Comparison of ENCODE assay signal across 11 cellular contexts in the genomic region with DNA sequence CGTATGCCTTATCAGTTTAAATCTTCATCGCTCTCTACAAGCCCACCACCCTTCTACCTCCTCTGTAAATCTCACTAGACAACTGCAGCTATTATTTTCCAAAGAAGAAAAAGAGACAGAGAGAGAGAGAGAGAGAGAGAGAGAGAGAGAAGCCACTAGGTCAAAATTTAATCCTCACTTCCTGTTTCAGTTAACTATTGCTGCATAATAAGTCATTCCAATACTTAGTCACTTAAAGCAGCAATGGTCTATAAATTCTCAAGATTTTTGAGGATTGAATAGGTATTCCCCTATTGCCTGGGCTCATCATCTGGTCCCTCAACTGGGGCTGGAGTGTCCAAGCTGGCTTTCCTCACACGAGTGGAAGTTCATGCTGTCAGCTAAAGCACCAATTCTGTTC.
DNase-seq lines count a peak whose midpoint lies in the region; ATAC-seq and TF ChIP-seq lines count a peak whose summit lies in the region.
"Had no signal": no experiment of that assay in that cellular context is flagged by ENCODE, and none has a peak within 500 bp of the region (broad histone marks: within the 10 kb centered on the region; RNA-seq: fewer than 3 reads in every experiment).

No MANE protein-coding gene starts in this region.

- no peaks in the 10 kb centered on the region for H3K36me3 ChIP-seq in urinary bladder (ENCODE audit: insufficient read depth)

- no peak overlapping the region for H2BK12ac ChIP-seq in H9 (ENCODE audit: insufficient read length, low read depth, low read length)

- H3K4me3 ChIP-seq in urinary bladder (ENCODE audit: low read depth, low read length): no peak overlapping the region

- H3K9me3 ChIP-seq in H9 (ENCODE audit: control insufficient read depth, low read depth, low read length): no peaks in the 10 kb centered on the region

- peak; percentile 96 for ATAC-seq in HG02981 (IDR thresholded peaks at IDR 0.05; ENCODE audit: unreplicated experiment)
- ATAC-seq in WTC11: no peak

- H3K27ac ChIP-seq in urinary bladder (ENCODE audit: low read depth) (peak overlapping the region; percentile 6), H9 (ENCODE audit: insufficient read length, low read depth, low read length) (no peak overlapping the region)
- H3K27ac ChIP-seq: 22Rv1 had no signal

- H3K27me3 Mint-ChIP-seq in WTC11 (ENCODE audit: low read depth) (no peaks in the 10 kb centered on the region), H9 (ENCODE audit: low read depth) (no peaks in the 10 kb centered on the region)

- POLR2A ChIA-PET in WTC11 (lab: Charles Lee): no interaction called here

- H3K23me2 ChIP-seq in H9 (ENCODE audit: insufficient read length, low read depth, low read length, poor library complexity, severe bottlenecking): no peaks in the 10 kb centered on the region

- no peak overlapping the region for H3K56ac ChIP-seq in H9 (ENCODE audit: insufficient read length, low read depth, low read length)

- H3T11ph ChIP-seq in H9 (ENCODE audit: low read length): no peak overlapping the region

- no peak overlapping the region for H3K9ac ChIP-seq in H9 (ENCODE audit: extremely low read depth, insufficient read length, low read length)

- no peak overlapping the region for H3K14ac ChIP-seq in H9 (ENCODE audit: insufficient read depth, low read length)

- no peaks in the 10 kb centered on the region for H3K4me1 Mint-ChIP-seq in WTC11
- peaks cover 0 to 2% of the 10 kb centered on the region in 2 experiments; a peak in 1 of 4 replicates for H3K4me1 Mint-ChIP-seq in H9

- H2AK5ac ChIP-seq in H9 (ENCODE audit: insufficient read length, low read length): no peak overlapping the region

- no peak overlapping the region for H3K4ac ChIP-seq in H9 (ENCODE audit: low read depth, low read length)

- 69% methylated on average over 3 of the region's 3 CpGs for WGBS in urinary bladder
- no CpG with 5 or more reads among the region's 3 CpGs for WGBS in H9 (ENCODE audit: extremely low coverage, insufficient read length, low lambda C conversion rate)

- DNase-seq in SIG-M5 treated with dmso at 0.1 percent for 504 hours (lab: John Stamatoyannopoulos, UW; ENCODE audit: unreplicated experiment) (peak; percentile 6), SIG-M5 (lab: John Stamatoyannopoulos, UW) (no peak), NOMO-1 treated with dmso at 0.1 percent for 144 hours (lab: John Stamatoyannopoulos, UW; ENCODE audit: unreplicated experiment) (peak; percentile 9), WTC11 (ENCODE audit: low spot score) (no peak), germinal center (ENCODE audit: low spot score) (no peak), H9 (no peak)
- DNase-seq: activated effector memory CD4-positive, alpha-beta T cell treated with Interleukin-2 at 50 U/mL for 16 hours; NCI-H1436 had no signal

- H4K91ac ChIP-seq in H9 (ENCODE audit: insufficient read length, low read depth, low read length): no peak overlapping the region

- no peak overlapping the region for H2BK15ac ChIP-seq in H9 (ENCODE audit: low read depth, low read length)

- no peaks in the 10 kb centered on the region for H4K20me1 ChIP-seq in H9 (ENCODE audit: control insufficient read depth, insufficient read depth, insufficient read length)

- H3K4me1 ChIP-seq in urinary bladder (ENCODE audit: insufficient read depth) (no peaks in the 10 kb centered on the region), H9 (ENCODE audit: insufficient read depth, low read length) (0 out of 2 replicates have a peak, but pooled peaks cover 2% of the 10 kb centered on the region)

- no peaks in the 10 kb centered on the region for H3K79me1 ChIP-seq in H9 (ENCODE audit: insufficient read depth, low read depth, low read length, poor library complexity, severe bottlenecking)

- H2BK20ac ChIP-seq in H9 (ENCODE audit: low read depth, low read length, poor library complexity, severe bottlenecking): no peak overlapping the region

- H2AFZ ChIP-seq in H9 (ENCODE audit: low read length): no peak overlapping the region

- H3K4me3 Mint-ChIP-seq in WTC11: no peak overlapping the region
- H3K4me3 Mint-ChIP-seq in H9: no peak overlapping the region

- H2BK120ac ChIP-seq in H9 (ENCODE audit: low read depth, low read length, poor library complexity, severe bottlenecking): no peak overlapping the region

- H3K23ac ChIP-seq in H9 (ENCODE audit: insufficient read length, low read depth, low read length): no peak overlapping the region

- no peak overlapping the region for H3K4me2 ChIP-seq in H9 (ENCODE audit: insufficient read depth, insufficient read length, low read length)

- CTCF ChIA-PET in WTC11 (lab: Charles Lee): interaction anchor here (1.4 kb wide), 1 partner anchor 59 kb away, joined by 5 read pairs; no protein-coding TSS in a partner anchor

- H3K27ac Mint-ChIP-seq in WTC11: no peak overlapping the region
- no peak overlapping the region for H3K27ac Mint-ChIP-seq in H9

- H4K8ac ChIP-seq in H9 (replicated peaks; ENCODE audit: insufficient read length, low read depth, low read length): no peak overlapping the region

- H3K36me3 Mint-ChIP-seq in WTC11: no peaks in the 10 kb centered on the region
- no peaks in the 10 kb centered on the region for H3K36me3 Mint-ChIP-seq in H9 (ENCODE audit: insufficient read depth in 1 of 3, low read depth in 3 of 3)

- no peak overlapping the region for H2BK5ac ChIP-seq in H9 (ENCODE audit: insufficient read length, low read length)

- H3K9me3 Mint-ChIP-seq in WTC11 (no peaks in the 10 kb centered on the region), H9 (no peaks in the 10 kb centered on the region)

- no peaks in the 10 kb centered on the region for H3K79me2 ChIP-seq in H9 (ENCODE audit: insufficient read depth, low read length)

- H4K5ac ChIP-seq in H9 (ENCODE audit: insufficient read length, low read depth, low read length): no peak overlapping the region

- H3K18ac ChIP-seq in H9 (ENCODE audit: insufficient read length, low read depth, low read length): no peak overlapping the region

- no peaks in the 10 kb centered on the region for H3K27me3 ChIP-seq in H9 (ENCODE audit: insufficient read depth, low read length)

- TF ChIP-seq CTCF in WTC11 (IDR thresholded peaks at IDR 0.05) (no peak), H9 (conservative IDR thresholded peaks at IDR 0.05) (no peak)

TF ChIP-seq in WTC11, 78 proteins besides CTCF, POLR2A, EP300 and RAD21 (continues in another document):
- no peak for TF ChIP-seq TP53 (CRISPR knock-in tag; IDR thresholded peaks at IDR 0.05)
- no peak for TF ChIP-seq PRRX2 (CRISPR knock-in tag; IDR thresholded peaks at IDR 0.05)
- no peak for TF ChIP-seq KAT7 (CRISPR knock-in tag; IDR thresholded peaks at IDR 0.05; ENCODE audit: borderline replicate concordance)
- TF ChIP-seq NFATC4 (CRISPR knock-in tag; IDR thresholded peaks at IDR 0.05): no peak
- TF ChIP-seq, protein P1, sequence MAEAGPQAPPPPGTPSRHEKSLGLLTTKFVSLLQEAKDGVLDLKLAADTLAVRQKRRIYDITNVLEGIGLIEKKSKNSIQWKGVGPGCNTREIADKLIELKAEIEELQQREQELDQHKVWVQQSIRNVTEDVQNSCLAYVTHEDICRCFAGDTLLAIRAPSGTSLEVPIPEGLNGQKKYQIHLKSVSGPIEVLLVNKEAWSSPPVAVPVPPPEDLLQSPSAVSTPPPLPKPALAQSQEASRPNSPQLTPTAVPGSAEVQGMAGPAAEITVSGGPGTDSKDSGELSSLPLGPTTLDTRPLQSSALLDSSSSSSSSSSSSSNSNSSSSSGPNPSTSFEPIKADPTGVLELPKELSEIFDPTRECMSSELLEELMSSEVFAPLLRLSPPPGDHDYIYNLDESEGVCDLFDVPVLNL (CRISPR knock-in tag; IDR thresholded peaks at IDR 0.05; ENCODE audit: borderline replicate concordance, low read depth): no peak
- TF ChIP-seq IRF2 (CRISPR knock-in tag; IDR thresholded peaks at IDR 0.05; ENCODE audit: borderline replicate concordance, low read depth): no peak
- TF ChIP-seq, protein P2, sequence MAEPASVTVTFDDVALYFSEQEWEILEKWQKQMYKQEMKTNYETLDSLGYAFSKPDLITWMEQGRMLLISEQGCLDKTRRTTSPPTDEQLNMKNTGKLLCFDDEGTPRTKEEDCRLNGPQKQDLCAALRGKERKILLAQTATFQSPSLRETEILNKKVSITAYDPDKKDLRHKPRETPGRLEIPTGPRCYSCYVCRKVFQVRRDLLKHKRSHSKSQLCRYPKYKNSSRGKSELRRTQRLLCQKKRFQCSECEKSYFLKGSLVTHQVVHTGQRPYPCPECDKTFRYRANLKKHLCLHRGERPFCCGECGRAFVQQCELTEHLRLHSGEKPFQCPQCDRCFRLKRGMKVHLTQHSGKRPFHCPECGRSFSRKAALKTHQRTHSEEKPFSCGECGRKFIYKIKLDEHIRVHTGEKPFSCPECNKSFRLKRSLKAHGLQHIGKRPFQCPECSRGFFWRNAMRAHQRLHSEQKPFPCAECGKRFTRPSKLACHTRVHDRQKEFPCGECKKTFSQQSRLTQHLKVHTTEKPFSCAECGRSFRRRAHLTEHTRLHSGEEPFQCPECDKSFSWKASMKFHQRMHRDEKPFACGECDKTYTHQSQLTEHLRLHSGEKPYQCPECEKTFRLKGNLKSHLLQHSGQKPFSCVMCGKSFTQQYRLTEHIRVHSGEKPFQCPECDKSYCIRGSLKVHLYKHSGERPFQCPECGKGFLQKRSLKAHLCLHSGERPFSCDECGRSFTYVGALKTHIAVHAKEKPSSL (CRISPR knock-in tag; conservative IDR thresholded peaks at IDR 0.05): no peak
- no peak for TF ChIP-seq MYBL2 (CRISPR knock-in tag; IDR thresholded peaks at IDR 0.05)

Comparison
In these comparisons a context has a peak if more than half of its experiments do, and no peak if none do; other contexts are left out.
1. DNase-seq: peak in SIG-M5 treated with dmso at 0.1 percent for 504 hours (single experiment) and NOMO-1 treated with dmso at 0.1 percent for 144 hours (single experiment); none in SIG-M5 (single experiment), WTC11 (single experiment), germinal center (single experiment) and H9 (single experiment).